Comparison of ENCODE assay signal across 18 cellular contexts in genomic region chr2:64915510-64915900, GRCh38.
DNase-seq lines count a peak whose midpoint lies in the region; ATAC-seq and TF ChIP-seq lines count a peak whose summit lies in the region.
"Had no signal": no experiment of that assay in that cellular context is flagged by ENCODE, and none has a peak within 500 bp of the region (broad histone marks: within the 10 kb centered on the region; RNA-seq: fewer than 3 reads in every experiment).

No MANE protein-coding gene starts in this region.

- peaks cover 43 to 51% (median 50%) of the 10 kb centered on the region in 3 donors for H3K4me1 Mint-ChIP-seq in IgD-negative memory B cell
- peaks cover 16% of the 10 kb centered on the region for H3K4me1 Mint-ChIP-seq in nephron

- DNase-seq in Peyer's patch = no peak
- DNase-seq in KBM-7 = no peak
- DNase-seq in DMS153 (lab: John Stamatoyannopoulos, UW) = no peak
- DNase-seq in NCI-H2196 (lab: John Stamatoyannopoulos, UW; ENCODE audit: unreplicated experiment) = no peak
- DNase-seq: activated CD4-positive, alpha-beta T cell treated with anti-CD3 and anti-CD28 coated beads, Interleukin-2, amount 10 ng/mL, durations not matched to agents 24 days and 14 days; activated T-cell treated with anti-CD3 and anti-CD28 coated beads, Interleukin-2, amount 50 U/mL, for 48 hours; amniotic stem cell; kidney; NCI-H510A; pancreas had no signal

- no peaks in the 10 kb centered on the region for H3K9me3 Mint-ChIP-seq in IgD-negative memory B cell
- no peaks in the 10 kb centered on the region for H3K9me3 Mint-ChIP-seq in nephron
- H3K9me3 Mint-ChIP-seq: activated CD4-positive, alpha-beta T cell treated with anti-CD3 and anti-CD28 coated beads, Interleukin-2, amount 10 ng/mL, durations not matched to agents 24 days and 14 days had no signal

- peak overlapping the region; percentile 67 to 84 (median 80) for H3K27ac Mint-ChIP-seq in IgD-negative memory B cell
- peak overlapping the region in 2 of 3 experiments; percentile 73 to 77 for H3K27ac Mint-ChIP-seq in nephron
- H3K27ac Mint-ChIP-seq: activated CD4-positive, alpha-beta T cell treated with anti-CD3 and anti-CD28 coated beads, Interleukin-2, amount 10 ng/mL, durations not matched to agents 24 days and 14 days had no signal

- H3K9me3 ChIP-seq in Peyer's patch = no peaks in the 10 kb centered on the region
- H3K9me3 ChIP-seq: pancreas had no signal

- H3K27me3 ChIP-seq in Peyer's patch = no peaks in the 10 kb centered on the region
- H3K27me3 ChIP-seq: heart left ventricle, pancreas had no signal

- no peak overlapping the region for H3K4me3 ChIP-seq in Peyer's patch
- H3K4me3 ChIP-seq: heart left ventricle, pancreas, smooth muscle cell had no signal

- H3K27me3 Mint-ChIP-seq in IgD-negative memory B cell = no peaks in the 10 kb centered on the region
- no peaks in the 10 kb centered on the region for H3K27me3 Mint-ChIP-seq in nephron (ENCODE audit: low read depth)
- H3K27me3 Mint-ChIP-seq: activated CD4-positive, alpha-beta T cell treated with anti-CD3 and anti-CD28 coated beads, Interleukin-2, amount 10 ng/mL, durations not matched to agents 24 days and 14 days had no signal

- H3K27ac ChIP-seq in Peyer's patch = peak overlapping the region in 1 of 4 donors; percentile 59
- H3K27ac ChIP-seq: epithelial cell of prostate, heart left ventricle, pancreas had no signal

- peaks cover 3% of the 10 kb centered on the region for H3K36me3 Mint-ChIP-seq in IgD-negative memory B cell
- no peaks in the 10 kb centered on the region for H3K36me3 Mint-ChIP-seq in nephron (ENCODE audit: low read depth)
- H3K36me3 Mint-ChIP-seq: CD14-positive monocyte had no signal

- in situ Hi-C loops in KBM-7 (cut with MboI; ENCODE audit: low pct_unique_long_range_greater_than_20kb, low sequenced_read_pairs) = loop anchor here (10.0 kb wide), 1 partner anchor 119 kb away; no protein-coding TSS in a partner anchor

- ATAC-seq in GM18907 (IDR thresholded peaks at IDR 0.05; ENCODE audit: unreplicated experiment) (peak; percentile 7), HG02642 (IDR thresholded peaks at IDR 0.05; ENCODE audit: poor library complexity, unreplicated experiment) (peak; percentile 6)
- ATAC-seq: pancreas had no signal

- TF ChIP-seq POLR2A in Peyer's patch (IDR thresholded peaks at IDR 0.05) = no peak

- H3K36me3 ChIP-seq in Peyer's patch = no peaks in the 10 kb centered on the region
- H3K36me3 ChIP-seq: heart left ventricle, pancreas had no signal

- peak overlapping the region in 3 of 4 donors; percentile 46 to 84 (median 79) for H3K4me3 Mint-ChIP-seq in IgD-negative memory B cell
- H3K4me3 Mint-ChIP-seq in nephron = no peak overlapping the region
- H3K4me3 Mint-ChIP-seq: activated CD4-positive, alpha-beta T cell treated with anti-CD3 and anti-CD28 coated beads, Interleukin-2, amount 10 ng/mL, durations not matched to agents 24 days and 14 days; CD14-positive monocyte had no signal

- no peak for TF ChIP-seq CTCF in nephron (IDR thresholded peaks at IDR 0.05; ENCODE audit: unreplicated experiment in 3 of 3)
- TF ChIP-seq CTCF in Peyer's patch (IDR thresholded peaks at IDR 0.05) = no peak

- H3K4me1 ChIP-seq in Peyer's patch = no peaks in the 10 kb centered on the region

Comparison
In these comparisons a context has a peak if more than half of its experiments do, and no peak if none do; other contexts are left out.
1. H3K4me3 Mint-ChIP-seq: peak in IgD-negative memory B cell (3 of 4); none in nephron (0 of 3).